13 cellular contexts compared by ENCODE assay signal in genomic region chr14:59570122-59570521, GRCh38. TPM values are rescaled to one million over a fixed set of nuclear protein-coding genes. Genes with fewer than 3 reads are reported as not detected.
DNase-seq lines count a peak whose midpoint lies in the region; ATAC-seq and TF ChIP-seq lines count a peak whose summit lies in the region.
"Had no signal": no experiment of that assay in that cellular context is flagged by ENCODE, and none has a peak within 500 bp of the region (broad histone marks: within the 10 kb centered on the region; RNA-seq: fewer than 3 reads in every experiment).

No MANE protein-coding gene starts in this region.

- no peaks in the 10 kb centered on the region for H3K4me1 Mint-ChIP-seq in activated naive CD4-positive, alpha-beta T cell treated with anti-CD3 and anti-CD28 coated beads for 36 hours (ENCODE audit: low read depth)

- no peaks in the 10 kb centered on the region for H3K36me3 Mint-ChIP-seq in activated naive CD4-positive, alpha-beta T cell treated with anti-CD3 and anti-CD28 coated beads for 36 hours (ENCODE audit: low read depth)

- POLR2A ChIA-PET in HEK293T (lab: Yijun Ruan, JAX), result no interaction called here

- H3K27ac Mint-ChIP-seq in activated naive CD4-positive, alpha-beta T cell treated with anti-CD3 and anti-CD28 coated beads for 36 hours, result no peak overlapping the region

- peaks cover 6% of the 10 kb centered on the region for H3K27me3 Mint-ChIP-seq in activated naive CD4-positive, alpha-beta T cell treated with anti-CD3 and anti-CD28 coated beads for 36 hours (ENCODE audit: low read depth)

- intact Hi-C loops in activated naive CD4-positive, alpha-beta T cell treated with anti-CD3 and anti-CD28 coated beads for 36 hours (cut with micrococcal nuclease), result loop anchor here (10.0 kb wide), 1 partner anchor 925 kb away; no protein-coding TSS in a partner anchor

- CTCF ChIA-PET in activated naive CD4-positive, alpha-beta T cell treated with anti-CD3 and anti-CD28 coated beads for 36 hours (lab: Charles Lee), result interaction anchor here (0.6 to 0.9 kb wide), 3 partner anchors 35 to 141 kb away, joined by 3 to 4 read pairs (median 3); no protein-coding TSS in a partner anchor
- CTCF ChIA-PET in HEK293T (lab: Yijun Ruan, JAX), result interaction anchor here (0.7 to 2.8 kb wide), 4 partner anchors 8 to 63 kb away, joined by 3 to 18 read pairs (median 7); no protein-coding TSS in a partner anchor

- DNase-seq in NCI-H345 (lab: John Stamatoyannopoulos, UW), result peak; percentile 16
- DNase-seq in NCI-H345 treated with DMSO at 0.1 percent for 48 hours (lab: John Stamatoyannopoulos, UW; ENCODE audit: unreplicated experiment), result no peak
- DNase-seq in M059J (ENCODE audit: low read depth), result peak; percentile 36
- DNase-seq in UCSD-AML1 (lab: John Stamatoyannopoulos, UW; ENCODE audit: unreplicated experiment), result peak; percentile 37
- peak; percentile 9 for DNase-seq in myocyte (ENCODE audit: low read depth)
- DNase-seq in activated naive CD4-positive, alpha-beta T cell treated with anti-CD3 and anti-CD28 coated beads for 36 hours, result no peak
- DNase-seq in HEK293T (ENCODE audit: extremely low spot score), result no peak
- DNase-seq: dermis blood vessel endothelial cell, RPMI8226, upper lobe of left lung had no signal

- no peak for ATAC-seq in HG02852 (IDR thresholded peaks at IDR 0.05; ENCODE audit: unreplicated experiment)
- ATAC-seq: K562 had no signal

- no peak overlapping the region for H3K4me3 Mint-ChIP-seq in activated naive CD4-positive, alpha-beta T cell treated with anti-CD3 and anti-CD28 coated beads for 36 hours

- no peaks in the 10 kb centered on the region for H3K9me3 Mint-ChIP-seq in activated naive CD4-positive, alpha-beta T cell treated with anti-CD3 and anti-CD28 coated beads for 36 hours

TF ChIP-seq in HEK293T, 16 proteins besides CTCF, POLR2A, EP300 and RAD21:
- TF ChIP-seq PKNOX1 (IDR thresholded peaks at IDR 0.05) (no peak), HDGF (IDR thresholded peaks at IDR 0.05; ENCODE audit: borderline replicate concordance) (no peak), TARDBP (IDR thresholded peaks at IDR 0.05) (no peak), LEF1 (IDR thresholded peaks at IDR 0.05; ENCODE audit: borderline replicate concordance) (no peak), ZNF384 (IDR thresholded peaks at IDR 0.05) (no peak), SUZ12 (IDR thresholded peaks at IDR 0.05) (no peak), ELF4 (IDR thresholded peaks at IDR 0.05) (no peak), CTBP1 (IDR thresholded peaks at IDR 0.05; ENCODE audit: borderline replicate concordance) (no peak), NFRKB (IDR thresholded peaks at IDR 0.05) (no peak), BHLHE40 (IDR thresholded peaks at IDR 0.05; ENCODE audit: borderline replicate concordance) (no peak), ARNT (IDR thresholded peaks at IDR 0.05) (no peak), FOXK2 (IDR thresholded peaks at IDR 0.05) (no peak)

RNA-seq across cellular contexts. Expression of gene CCDC175, which starts 6.5 kb away (rescaled TPM):
- total RNA-seq in M059J (2014; rRNA removed; shearing (Covaris generic)), result not detected in 2 replicates
- total RNA-seq in myocyte, result not detected in 2 replicates
- not detected for polyA plus RNA-seq in myocyte (2012)
- total RNA-seq in activated naive CD4-positive, alpha-beta T cell treated with anti-CD3 and anti-CD28 coated beads for 36 hours, result not detected
- total RNA-seq: dermis blood vessel endothelial cell, K562, right atrium auricular region had no signal
- polyA plus RNA-seq: K562 had no signal

Comparison
In these comparisons a context has a peak if more than half of its experiments do, and no peak if none do; other contexts are left out.
1. DNase-seq: peak in NCI-H345 (single experiment), M059J (single experiment), UCSD-AML1 (single experiment) and myocyte (single experiment); none in NCI-H345 treated with DMSO at 0.1 percent for 48 hours (single experiment), activated naive CD4-positive, alpha-beta T cell treated with anti-CD3 and anti-CD28 coated beads for 36 hours (single experiment) and HEK293T (single experiment).